28 cellular contexts compared by ENCODE assay signal in genomic region chrX:46730765-46731164, GRCh38.
"Had no signal": no experiment of that assay in that cellular context is flagged by ENCODE, and none has a peak within 500 bp of the region (broad histone marks: within the 10 kb centered on the region; RNA-seq: fewer than 3 reads in every experiment).

No MANE protein-coding gene starts in this region.

- H3K9ac ChIP-seq: parathyroid adenoma had no signal

- H3K4me1 ChIP-seq: esophagus muscularis mucosa, heart right ventricle, left lung, parathyroid adenoma, right lobe of liver, stomach, thyroid gland, vagina had no signal

- H3K27me3 ChIP-seq: esophagus muscularis mucosa, neutrophil, right lobe of liver, stomach, thyroid gland, vagina had no signal

- H3K36me3 ChIP-seq: esophagus muscularis mucosa, heart right ventricle, left lung, neutrophil, right lobe of liver, stomach, thyroid gland, vagina had no signal

- H3K9me3 ChIP-seq: mucosa of descending colon, neutrophil, right lobe of liver, thyroid gland, vagina had no signal

- H3K4me3 ChIP-seq: esophagus muscularis mucosa, heart right ventricle, left lung, mucosa of descending colon, right lobe of liver, smooth muscle cell, stomach, thyroid gland, vagina had no signal

- ATAC-seq: heart right ventricle; left cardiac atrium; left lung; mucosa of descending colon; natural killer cell treated with Interleukin-12 subunit alpha and Interleukin-12 subunit beta and Interleukin-15 and Interleukin-18, amount 100 ng/mL, for 72 hours; right lobe of liver had no signal

- H3K27ac ChIP-seq: esophagus muscularis mucosa, heart right ventricle, left lung, neutrophil, parathyroid adenoma, right lobe of liver, stomach, thyroid gland, vagina had no signal

- H2AFZ ChIP-seq: parathyroid adenoma had no signal

- FAIRE-seq: endothelial cell of umbilical vein, islet of Langerhans had no signal

- DNase-seq: dermis blood vessel endothelial cell; effector memory CD4-positive, alpha-beta T cell; foreskin melanocyte; glutamatergic neuron; heart right ventricle; hippocampal formation; left cardiac atrium; left lung; mesenchymal stem cell; mucosa of descending colon; naive B cell; right lobe of liver; stimulated activated CD4-positive, alpha-beta T cell treated with anti-CD3 and anti-CD28 coated beads, Interleukin-12 subunit alpha, Interleukin-12 subunit beta, amount 100 ng/mL, for 4 hours; stimulated activated CD4-positive, alpha-beta T cell treated with anti-CD3 and anti-CD28 coated beads, Interleukin-1b, Interleukin-23, amount 100 ng/mL, for 48 hours; stimulated activated CD4-positive, alpha-beta T cell treated with anti-CD3 and anti-CD28 coated beads, Interleukin-4, amount 100 ng/mL, for 1 hour; stimulated activated CD8-positive, alpha-beta memory T cell treated with anti-CD3 and anti-CD28 coated beads, Interleukin-4, amount 100 ng/mL, for 48 hours; stimulated activated naive CD4-positive, alpha-beta T cell; stomach; thyroid gland; trophoblast cell had no signal

- H3K4me2 ChIP-seq: smooth muscle cell had no signal
